In genomic region chr7:1068013-1068412, GRCh38 we compare ENCODE assay signal across 1 cellular context.
TF ChIP-seq lines count a peak whose summit lies in the region.

No MANE protein-coding gene starts in this region.

TF ChIP-seq in H1, 55 proteins besides CTCF, POLR2A, EP300 and RAD21:
- TF ChIP-seq MAFK (IDR thresholded peaks at IDR 0.05; ENCODE audit: low read depth, low read length) (no peak), BCL11A (IDR thresholded peaks at IDR 0.05; ENCODE audit: low read depth in 2 of 2, low read length in 2 of 2) (no peak), GABPA (IDR thresholded peaks at IDR 0.05; ENCODE audit: borderline replicate concordance, insufficient read depth, low read length) (no peak), TAF7 (optimal IDR thresholded peaks at IDR 0.05; ENCODE audit: borderline replicate concordance, low read depth, low read length) (no peak), KDM5A (IDR thresholded peaks at IDR 0.05; ENCODE audit: low read length) (no peak), SRF (IDR thresholded peaks at IDR 0.05; ENCODE audit: low read depth, low read length) (no peak), EGR1 (IDR thresholded peaks at IDR 0.05; ENCODE audit: borderline replicate concordance, low read depth, low read length) (no peak), TBP (IDR thresholded peaks at IDR 0.05; ENCODE audit: low read depth, low read length) (no peak), JUND (IDR thresholded peaks at IDR 0.05; ENCODE audit: low read length) (no peak), CBX5 (IDR thresholded peaks at IDR 0.05; ENCODE audit: low read depth, low read length) (no peak), CHD7 (IDR thresholded peaks at IDR 0.05; ENCODE audit: insufficient replicate concordance, low read length) (no peak), CHD2 (IDR thresholded peaks at IDR 0.05; ENCODE audit: low read length) (no peak), SP4 (IDR thresholded peaks at IDR 0.05; ENCODE audit: low read length) (no peak), EZH2 (IDR thresholded peaks at IDR 0.05; ENCODE audit: low read depth, low read length, severe bottlenecking) (no peak), PHF8 (conservative IDR thresholded peaks at IDR 0.05; ENCODE audit: low read depth, low read length) (no peak), ATF3 (IDR thresholded peaks at IDR 0.05; ENCODE audit: insufficient read depth, low read depth, low read length) (no peak), USF2 (IDR thresholded peaks at IDR 0.05; ENCODE audit: low read length) (no peak), CBX8 (IDR thresholded peaks at IDR 0.05; ENCODE audit: borderline replicate concordance, low read depth, low read length) (no peak), SIRT6 (IDR thresholded peaks at IDR 0.05; ENCODE audit: low read length) (no peak), SP2 (IDR thresholded peaks at IDR 0.05; ENCODE audit: low read length) (no peak)
